ENCODE assay signal across 17 cellular contexts in genomic region chr20:25380945-25381614, GRCh38.
"Had no signal": no experiment of that assay in that cellular context is flagged by ENCODE, and none has a peak within 500 bp of the region (broad histone marks: within the 10 kb centered on the region; RNA-seq: fewer than 3 reads in every experiment).

No MANE protein-coding gene starts in this region.

- DNase-seq: activated B cell treated with CpG ODN at 0.5 μM for 24 hours; activated CD4-positive, alpha-beta T cell treated with anti-CD3 and anti-CD28 coated beads, Interleukin-2, amount 50 U/mL, for 1 hour; activated CD8-positive, alpha-beta memory T cell treated with anti-CD3 and anti-CD28 coated beads for 24 hours; activated naive CD4-positive, alpha-beta T cell; activated naive CD8-positive, alpha-beta T cell treated with anti-CD3 and anti-CD28 coated beads, Interleukin-2, amount 50 U/mL, for 24 hours; aorta; left colon; psoas muscle; sigmoid colon; spleen; stomach; uterus had no signal

- ATAC-seq: activated naive CD8-positive, alpha-beta T cell treated with anti-CD3 and anti-CD28 coated beads, Interleukin-2, amount 50 U/mL, for 24 hours; esophagus mucosa; left colon; psoas muscle had no signal

- H3K27me3 Mint-ChIP-seq: activated B cell treated with CpG ODN at 0.5 μM for 24 hours; activated naive CD8-positive, alpha-beta T cell treated with anti-CD3 and anti-CD28 coated beads, Interleukin-2, amount 50 U/mL, for 24 hours had no signal

- H3K4me3 Mint-ChIP-seq: activated B cell treated with CpG ODN at 0.5 μM for 24 hours; activated naive CD8-positive, alpha-beta T cell treated with anti-CD3 and anti-CD28 coated beads, Interleukin-2, amount 50 U/mL, for 24 hours; activated T-helper 1 cell treated with anti-CD3 and anti-CD28 coated beads, Interleukin-12 subunit alpha, Interleukin-12 subunit beta, Interleukin-2, Interleukin-4 antibody, amounts not matched to agents 30 ng/mL and 10 ng/mL and 1 ng/mL, durations not matched to agents 14 hours and 24 hours and 36 hours; neural crest cell had no signal

- H3K27ac Mint-ChIP-seq: activated B cell treated with CpG ODN at 0.5 μM for 24 hours; activated naive CD8-positive, alpha-beta T cell treated with anti-CD3 and anti-CD28 coated beads, Interleukin-2, amount 50 U/mL, for 24 hours; activated T-helper 1 cell treated with anti-CD3 and anti-CD28 coated beads, Interleukin-12 subunit alpha, Interleukin-12 subunit beta, Interleukin-2, Interleukin-4 antibody, amounts not matched to agents 30 ng/mL and 10 ng/mL and 1 ng/mL, durations not matched to agents 14 hours and 24 hours and 36 hours had no signal

- H3K27me3 ChIP-seq: sigmoid colon, spleen, stomach, uterus had no signal

- H3K27ac ChIP-seq: psoas muscle, sigmoid colon, spleen, stomach, thoracic aorta, uterus had no signal

- H3K36me3 ChIP-seq: sigmoid colon, stomach, thoracic aorta, uterus had no signal

- H3K9me3 ChIP-seq: psoas muscle, sigmoid colon, spleen, stomach, thoracic aorta, uterus had no signal

- H3K4me3 ChIP-seq: psoas muscle, sigmoid colon, spleen, stomach, thoracic aorta, uterus had no signal

- H3K4me1 ChIP-seq: psoas muscle, uterus had no signal

- H3K9me3 Mint-ChIP-seq: activated B cell treated with CpG ODN at 0.5 μM for 24 hours; activated naive CD8-positive, alpha-beta T cell treated with anti-CD3 and anti-CD28 coated beads, Interleukin-2, amount 50 U/mL, for 24 hours; activated T-helper 1 cell treated with anti-CD3 and anti-CD28 coated beads, Interleukin-12 subunit alpha, Interleukin-12 subunit beta, Interleukin-2, Interleukin-4 antibody, amounts not matched to agents 30 ng/mL and 10 ng/mL and 1 ng/mL, durations not matched to agents 14 hours and 24 hours and 36 hours; neural crest cell had no signal

- FAIRE-seq: islet of Langerhans had no signal
